Comparison of ENCODE assay signal across 2 cellular contexts in the genomic region with DNA sequence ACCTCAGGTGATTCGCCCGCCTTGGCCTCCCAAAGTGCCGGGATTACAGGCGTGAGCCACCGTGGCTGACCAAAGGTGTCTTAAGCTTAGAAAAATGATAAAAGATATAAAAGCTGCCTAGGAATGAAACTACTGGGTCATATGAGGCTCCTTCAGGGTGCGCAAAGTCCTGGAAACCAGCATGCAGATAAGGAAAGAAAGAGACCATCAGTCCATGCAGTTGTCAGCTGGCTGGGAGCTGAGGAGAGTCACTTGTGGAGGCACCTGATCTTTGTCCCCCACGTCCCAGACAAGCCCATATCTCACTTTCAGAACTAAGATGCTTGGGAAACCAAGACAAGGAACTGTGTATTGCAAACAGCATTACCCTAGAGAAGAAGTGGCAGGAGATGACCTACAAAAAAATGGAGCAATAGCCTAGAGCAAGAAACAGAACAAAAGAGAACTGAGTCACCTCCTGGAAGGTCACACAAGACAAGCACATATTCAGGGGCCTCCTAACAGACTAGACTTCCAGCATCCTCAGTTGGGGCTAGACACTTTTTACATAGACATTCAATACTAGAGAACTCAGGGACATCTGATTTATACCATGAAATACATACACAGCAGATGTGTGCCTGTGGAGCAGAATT.
TF ChIP-seq lines count a peak whose summit lies in the region.

No MANE protein-coding gene starts in this region.

TF ChIP-seq in SK-N-SH, 30 proteins besides CTCF, POLR2A, EP300 and RAD21:
- TF ChIP-seq NFIC (IDR thresholded peaks at IDR 0.05; ENCODE audit: borderline replicate concordance), result no peak
- no peak for TF ChIP-seq MEF2A (IDR thresholded peaks at IDR 0.05; ENCODE audit: borderline replicate concordance, low read depth)
- no peak for TF ChIP-seq TAF1 (IDR thresholded peaks at IDR 0.05; ENCODE audit: borderline replicate concordance, low read depth, low read length)
- no peak for TF ChIP-seq RFX5 (IDR thresholded peaks at IDR 0.05; ENCODE audit: low read length)
- TF ChIP-seq POLR2AphosphoS5 (IDR thresholded peaks at IDR 0.05; ENCODE audit: low read depth, low read length), result no peak
- TF ChIP-seq, protein P1, sequence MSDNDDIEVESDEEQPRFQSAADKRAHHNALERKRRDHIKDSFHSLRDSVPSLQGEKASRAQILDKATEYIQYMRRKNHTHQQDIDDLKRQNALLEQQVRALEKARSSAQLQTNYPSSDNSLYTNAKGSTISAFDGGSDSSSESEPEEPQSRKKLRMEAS (IDR thresholded peaks at IDR 0.05; ENCODE audit: low read depth), result no peak
- no peak for TF ChIP-seq ELF1 (IDR thresholded peaks at IDR 0.05)
- no peak for TF ChIP-seq SMC3 (IDR thresholded peaks at IDR 0.05; ENCODE audit: low read depth, low read length)
- no peak for TF ChIP-seq YY1 (IDR thresholded peaks at IDR 0.05; ENCODE audit: low read depth)
- TF ChIP-seq JUND (IDR thresholded peaks at IDR 0.05), result no peak
- TF ChIP-seq TCF12 (IDR thresholded peaks at IDR 0.05), result no peak
- no peak for TF ChIP-seq FOXJ3 (CRISPR knock-in tag; IDR thresholded peaks at IDR 0.05)
- TF ChIP-seq RXRA (IDR thresholded peaks at IDR 0.05; ENCODE audit: borderline replicate concordance, low read depth), result no peak
- no peak for TF ChIP-seq SIN3A (IDR thresholded peaks at IDR 0.05; ENCODE audit: borderline replicate concordance, low read depth, low read length)
- no peak for TF ChIP-seq RCOR1 (IDR thresholded peaks at IDR 0.05; ENCODE audit: low read length)
- no peak for TF ChIP-seq FOSL2 (IDR thresholded peaks at IDR 0.05; ENCODE audit: borderline replicate concordance, low read depth)
- TF ChIP-seq CHD2 (IDR thresholded peaks at IDR 0.05; ENCODE audit: low read length, partially characterized antibody), result no peak
- TF ChIP-seq, protein P2, sequence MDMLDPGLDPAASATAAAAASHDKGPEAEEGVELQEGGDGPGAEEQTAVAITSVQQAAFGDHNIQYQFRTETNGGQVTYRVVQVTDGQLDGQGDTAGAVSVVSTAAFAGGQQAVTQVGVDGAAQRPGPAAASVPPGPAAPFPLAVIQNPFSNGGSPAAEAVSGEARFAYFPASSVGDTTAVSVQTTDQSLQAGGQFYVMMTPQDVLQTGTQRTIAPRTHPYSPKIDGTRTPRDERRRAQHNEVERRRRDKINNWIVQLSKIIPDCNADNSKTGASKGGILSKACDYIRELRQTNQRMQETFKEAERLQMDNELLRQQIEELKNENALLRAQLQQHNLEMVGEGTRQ (IDR thresholded peaks at IDR 0.05; ENCODE audit: borderline replicate concordance, low read depth, low read length), result no peak
TF ChIP-seq in SK-N-SH: peak in this region for 0.

TF ChIP-seq in SK-N-SH treated with all-trans-retinoic acid at 6 μM for 48 hours, 23 proteins besides CTCF, POLR2A, EP300 and RAD21:
- TF ChIP-seq SNAI2 (CRISPR knock-in tag; IDR thresholded peaks at IDR 0.05), result no peak
- TF ChIP-seq ZFP30 (CRISPR knock-in tag; IDR thresholded peaks at IDR 0.05), result no peak
- TF ChIP-seq, protein P3, sequence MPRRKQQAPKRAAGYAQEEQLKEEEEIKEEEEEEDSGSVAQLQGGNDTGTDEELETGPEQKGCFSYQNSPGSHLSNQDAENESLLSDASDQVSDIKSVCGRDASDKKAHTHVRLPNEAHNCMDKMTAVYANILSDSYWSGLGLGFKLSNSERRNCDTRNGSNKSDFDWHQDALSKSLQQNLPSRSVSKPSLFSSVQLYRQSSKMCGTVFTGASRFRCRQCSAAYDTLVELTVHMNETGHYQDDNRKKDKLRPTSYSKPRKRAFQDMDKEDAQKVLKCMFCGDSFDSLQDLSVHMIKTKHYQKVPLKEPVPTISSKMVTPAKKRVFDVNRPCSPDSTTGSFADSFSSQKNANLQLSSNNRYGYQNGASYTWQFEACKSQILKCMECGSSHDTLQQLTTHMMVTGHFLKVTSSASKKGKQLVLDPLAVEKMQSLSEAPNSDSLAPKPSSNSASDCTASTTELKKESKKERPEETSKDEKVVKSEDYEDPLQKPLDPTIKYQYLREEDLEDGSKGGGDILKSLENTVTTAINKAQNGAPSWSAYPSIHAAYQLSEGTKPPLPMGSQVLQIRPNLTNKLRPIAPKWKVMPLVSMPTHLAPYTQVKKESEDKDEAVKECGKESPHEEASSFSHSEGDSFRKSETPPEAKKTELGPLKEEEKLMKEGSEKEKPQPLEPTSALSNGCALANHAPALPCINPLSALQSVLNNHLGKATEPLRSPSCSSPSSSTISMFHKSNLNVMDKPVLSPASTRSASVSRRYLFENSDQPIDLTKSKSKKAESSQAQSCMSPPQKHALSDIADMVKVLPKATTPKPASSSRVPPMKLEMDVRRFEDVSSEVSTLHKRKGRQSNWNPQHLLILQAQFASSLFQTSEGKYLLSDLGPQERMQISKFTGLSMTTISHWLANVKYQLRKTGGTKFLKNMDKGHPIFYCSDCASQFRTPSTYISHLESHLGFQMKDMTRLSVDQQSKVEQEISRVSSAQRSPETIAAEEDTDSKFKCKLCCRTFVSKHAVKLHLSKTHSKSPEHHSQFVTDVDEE (CRISPR knock-in tag; IDR thresholded peaks at IDR 0.05), result no peak
- TF ChIP-seq BACH2 (CRISPR knock-in tag; IDR thresholded peaks at IDR 0.05; ENCODE audit: borderline replicate concordance), result no peak
- no peak for TF ChIP-seq ZNF70 (CRISPR knock-in tag; IDR thresholded peaks at IDR 0.05)
- no peak for TF ChIP-seq TCF4 (CRISPR knock-in tag; IDR thresholded peaks at IDR 0.05; ENCODE audit: borderline replicate concordance)
- TF ChIP-seq, protein P4, sequence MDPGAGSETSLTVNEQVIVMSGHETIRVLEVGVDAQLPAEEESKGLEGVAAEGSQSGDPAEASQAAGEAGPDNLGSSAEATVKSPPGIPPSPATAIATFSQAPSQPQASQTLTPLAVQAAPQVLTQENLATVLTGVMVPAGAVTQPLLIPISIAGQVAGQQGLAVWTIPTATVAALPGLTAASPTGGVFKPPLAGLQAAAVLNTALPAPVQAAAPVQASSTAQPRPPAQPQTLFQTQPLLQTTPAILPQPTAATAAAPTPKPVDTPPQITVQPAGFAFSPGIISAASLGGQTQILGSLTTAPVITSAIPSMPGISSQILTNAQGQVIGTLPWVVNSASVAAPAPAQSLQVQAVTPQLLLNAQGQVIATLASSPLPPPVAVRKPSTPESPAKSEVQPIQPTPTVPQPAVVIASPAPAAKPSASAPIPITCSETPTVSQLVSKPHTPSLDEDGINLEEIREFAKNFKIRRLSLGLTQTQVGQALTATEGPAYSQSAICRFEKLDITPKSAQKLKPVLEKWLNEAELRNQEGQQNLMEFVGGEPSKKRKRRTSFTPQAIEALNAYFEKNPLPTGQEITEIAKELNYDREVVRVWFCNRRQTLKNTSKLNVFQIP (CRISPR knock-in tag; IDR thresholded peaks at IDR 0.05; ENCODE audit: borderline replicate concordance, low read depth), result no peak
- no peak for TF ChIP-seq ARNTL (CRISPR knock-in tag; IDR thresholded peaks at IDR 0.05; ENCODE audit: borderline replicate concordance, low read depth)
- TF ChIP-seq OSR1 (CRISPR knock-in tag; IDR thresholded peaks at IDR 0.05), result no peak
- no peak for TF ChIP-seq ZC3H10 (CRISPR knock-in tag; IDR thresholded peaks at IDR 0.05)
- no peak for TF ChIP-seq ZNF8 (CRISPR knock-in tag; IDR thresholded peaks at IDR 0.05)
- TF ChIP-seq, protein P5, sequence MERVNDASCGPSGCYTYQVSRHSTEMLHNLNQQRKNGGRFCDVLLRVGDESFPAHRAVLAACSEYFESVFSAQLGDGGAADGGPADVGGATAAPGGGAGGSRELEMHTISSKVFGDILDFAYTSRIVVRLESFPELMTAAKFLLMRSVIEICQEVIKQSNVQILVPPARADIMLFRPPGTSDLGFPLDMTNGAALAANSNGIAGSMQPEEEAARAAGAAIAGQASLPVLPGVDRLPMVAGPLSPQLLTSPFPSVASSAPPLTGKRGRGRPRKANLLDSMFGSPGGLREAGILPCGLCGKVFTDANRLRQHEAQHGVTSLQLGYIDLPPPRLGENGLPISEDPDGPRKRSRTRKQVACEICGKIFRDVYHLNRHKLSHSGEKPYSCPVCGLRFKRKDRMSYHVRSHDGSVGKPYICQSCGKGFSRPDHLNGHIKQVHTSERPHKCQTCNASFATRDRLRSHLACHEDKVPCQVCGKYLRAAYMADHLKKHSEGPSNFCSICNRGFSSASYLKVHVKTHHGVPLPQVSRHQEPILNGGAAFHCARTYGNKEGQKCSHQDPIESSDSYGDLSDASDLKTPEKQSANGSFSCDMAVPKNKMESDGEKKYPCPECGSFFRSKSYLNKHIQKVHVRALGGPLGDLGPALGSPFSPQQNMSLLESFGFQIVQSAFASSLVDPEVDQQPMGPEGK (CRISPR knock-in tag; IDR thresholded peaks at IDR 0.05; ENCODE audit: borderline replicate concordance), result no peak
- TF ChIP-seq, protein P6, sequence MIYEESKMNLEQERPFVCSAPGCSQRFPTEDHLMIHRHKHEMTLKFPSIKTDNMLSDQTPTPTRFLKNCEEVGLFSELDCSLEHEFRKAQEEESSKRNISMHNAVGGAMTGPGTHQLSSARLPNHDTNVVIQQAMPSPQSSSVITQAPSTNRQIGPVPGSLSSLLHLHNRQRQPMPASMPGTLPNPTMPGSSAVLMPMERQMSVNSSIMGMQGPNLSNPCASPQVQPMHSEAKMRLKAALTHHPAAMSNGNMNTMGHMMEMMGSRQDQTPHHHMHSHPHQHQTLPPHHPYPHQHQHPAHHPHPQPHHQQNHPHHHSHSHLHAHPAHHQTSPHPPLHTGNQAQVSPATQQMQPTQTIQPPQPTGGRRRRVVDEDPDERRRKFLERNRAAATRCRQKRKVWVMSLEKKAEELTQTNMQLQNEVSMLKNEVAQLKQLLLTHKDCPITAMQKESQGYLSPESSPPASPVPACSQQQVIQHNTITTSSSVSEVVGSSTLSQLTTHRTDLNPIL (CRISPR knock-in tag; IDR thresholded peaks at IDR 0.05; ENCODE audit: low read depth), result no peak
- no peak for TF ChIP-seq CSDC2 (CRISPR knock-in tag; IDR thresholded peaks at IDR 0.05)
- TF ChIP-seq RARB (CRISPR knock-in tag; IDR thresholded peaks at IDR 0.05), result no peak
- TF ChIP-seq PPARA (CRISPR knock-in tag; IDR thresholded peaks at IDR 0.05; ENCODE audit: borderline replicate concordance), result no peak
- TF ChIP-seq ZFP3 (CRISPR knock-in tag; IDR thresholded peaks at IDR 0.05), result no peak
- TF ChIP-seq TOX (CRISPR knock-in tag; IDR thresholded peaks at IDR 0.05; ENCODE audit: borderline replicate concordance), result no peak
